Comparison of ENCODE assay signal across 34 cellular contexts in the genomic region with DNA sequence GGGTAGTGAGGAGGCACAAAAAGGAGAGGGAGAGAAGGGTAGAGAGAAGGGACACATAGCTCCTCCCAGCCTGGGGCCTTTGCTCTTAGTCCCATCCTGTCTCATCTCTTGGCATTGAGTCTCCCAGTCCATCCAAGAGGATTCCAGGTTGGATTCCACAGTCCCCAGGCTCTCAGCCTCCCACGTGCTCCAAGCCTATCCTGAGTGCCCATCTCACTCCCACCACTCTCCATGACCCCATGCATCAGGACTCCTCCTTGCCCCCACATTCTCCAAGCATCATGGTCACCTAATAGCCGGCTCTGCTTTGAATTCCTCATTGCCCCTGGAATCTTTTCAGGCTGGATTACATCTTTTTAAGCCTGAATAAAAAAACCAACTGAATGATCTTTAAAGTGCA.
"Had no signal": no experiment of that assay in that cellular context is flagged by ENCODE, and none has a peak within 500 bp of the region (broad histone marks: within the 10 kb centered on the region; RNA-seq: fewer than 3 reads in every experiment).

No MANE protein-coding gene starts in this region.

- H3K4me3 Mint-ChIP-seq: activated B cell treated with CpG ODN at 0.5 μM for 24 hours; activated CD4-positive, alpha-beta memory T cell treated with anti-CD3 and anti-CD28 coated beads for 36 hours; activated CD4-positive, alpha-beta T cell treated with anti-CD3 and anti-CD28 coated beads, Interleukin-2, amount 10 ng/mL, durations not matched to agents 24 days and 14 days; activated CD8-positive, alpha-beta T cell treated with anti-CD3 and anti-CD28 coated beads for 36 hours; activated naive CD4-positive, alpha-beta T cell treated with anti-CD3 and anti-CD28 coated beads for 36 hours; activated naive CD8-positive, alpha-beta T cell treated with anti-CD3 and anti-CD28 coated beads for 36 hours; activated T-cell treated with anti-CD3 and anti-CD28 coated beads, Interleukin-2, amount 50 U/mL, for 4 hours; activated T-cell treated with anti-CD3 and anti-CD28 coated beads, Interleukin-2, amount 50 U/mL, for 72 hours; activated T-helper 1 cell treated with anti-CD3 and anti-CD28 coated beads, Interleukin-12 subunit alpha, Interleukin-12 subunit beta, Interleukin-2, Interleukin-4 antibody, amounts not matched to agents 30 ng/mL and 10 ng/mL and 1 ng/mL, durations not matched to agents 14 hours and 24 hours and 36 hours; activated T-helper 17 cell treated with anti-CD3 and anti-CD28 coated beads, Interleukin-2, amount 50 U/mL, for 72 hours; T-helper 1 cell treated with Interleukin-12 subunit alpha and Interleukin-12 subunit beta and Interleukin-4 antibody, amounts not matched to agents 30 μg/mL and 1 μg/mL, for 36 hours; T-helper 2 cell treated with Interferon-gamma antibody and Interleukin-4, amounts not matched to agents 5 μg/mL and 100 μg/mL, for 36 hours had no signal

- H3K27me3 ChIP-seq: adrenal gland, body of pancreas, brain microvascular endothelial cell, breast epithelium had no signal

- H3K27ac ChIP-seq: adrenal gland, body of pancreas, brain microvascular endothelial cell, breast epithelium, VCaP had no signal

- H3K4me3 ChIP-seq: adrenal gland, body of pancreas, breast epithelium had no signal

- H3K36me3 Mint-ChIP-seq: activated CD4-positive, alpha-beta memory T cell treated with anti-CD3 and anti-CD28 coated beads for 36 hours; activated naive CD4-positive, alpha-beta T cell treated with anti-CD3 and anti-CD28 coated beads, Interleukin-2, amount 50 U/mL, for 72 hours; activated naive CD8-positive, alpha-beta T cell treated with anti-CD3 and anti-CD28 coated beads for 36 hours had no signal

- H3K4me1 Mint-ChIP-seq: activated B cell treated with CpG ODN at 0.5 μM for 24 hours; activated CD4-positive, alpha-beta T cell treated with anti-CD3 and anti-CD28 coated beads, Interleukin-2, amount 10 ng/mL, durations not matched to agents 24 days and 14 days; activated naive CD8-positive, alpha-beta T cell treated with anti-CD3 and anti-CD28 coated beads for 36 hours; activated T-helper 17 cell treated with anti-CD3 and anti-CD28 coated beads, Interleukin-2, amount 50 U/mL, for 72 hours had no signal

- ATAC-seq: activated CD8-positive, alpha-beta T cell treated with anti-CD3 and anti-CD28 coated beads for 36 hours; activated naive CD4-positive, alpha-beta T cell treated with anti-CD3 and anti-CD28 coated beads, Interleukin-2, amount 50 U/mL, for 72 hours; activated T-cell treated with anti-CD3 and anti-CD28 coated beads, Interleukin-2, amount 50 U/mL, for 4 hours; activated T-cell treated with anti-CD3 and anti-CD28 coated beads, Interleukin-2, amount 50 U/mL, for 72 hours; activated T-helper 17 cell treated with anti-CD3 and anti-CD28 coated beads, Interleukin-2, amount 50 U/mL, for 72 hours; body of pancreas had no signal

- H3K4me1 ChIP-seq: adrenal gland, body of pancreas, breast epithelium had no signal

- H3K36me3 ChIP-seq: adrenal gland, brain microvascular endothelial cell, breast epithelium had no signal

- DNase-seq: activated B cell treated with CpG ODN at 0.5 μM for 24 hours; activated CD4-positive, alpha-beta memory T cell treated with anti-CD3 and anti-CD28 coated beads for 36 hours; activated CD4-positive, alpha-beta T cell treated with anti-CD3 and anti-CD28 coated beads for 4 hours; activated CD4-positive, alpha-beta T cell treated with anti-CD3 and anti-CD28 coated beads, Interleukin-2, amount 10 ng/mL, durations not matched to agents 24 days and 14 days; activated CD4-positive, alpha-beta T cell treated with anti-CD3 and anti-CD28 coated beads, Interleukin-2, amount 50 U/mL, for 1 hour; activated CD4-positive, alpha-beta T cell treated with anti-CD3 and anti-CD28 coated beads, Interleukin-2, amount 50 U/mL, for 4 hours; activated CD4-positive, CD25-positive, alpha-beta regulatory T cell treated with anti-CD3 and anti-CD28 coated beads, Interleukin-2, amount 50 U/mL, for 72 hours; activated CD8-positive, alpha-beta memory T cell treated with anti-CD3 and anti-CD28 coated beads, Interleukin-2, amount 50 U/mL, for 4 hours; activated CD8-positive, alpha-beta T cell treated with anti-CD3 and anti-CD28 coated beads for 36 hours; activated effector memory CD4-positive, alpha-beta T cell treated with anti-CD3 and anti-CD28 coated beads, Interleukin-2, amount 50 U/mL, for 16 hours; activated gamma-delta T cell treated with Interleukin-2 at 50 U/mL for 16 hours; activated naive CD4-positive, alpha-beta T cell; activated naive CD4-positive, alpha-beta T cell treated with anti-CD3 and anti-CD28 coated beads for 36 hours; activated naive CD4-positive, alpha-beta T cell treated with anti-CD3 and anti-CD28 coated beads, Interleukin-2, amount 50 U/mL, for 16 hours; activated naive CD8-positive, alpha-beta T cell treated with anti-CD3 and anti-CD28 coated beads for 36 hours; activated T-cell treated with anti-CD3 and anti-CD28 coated beads for 4 hours; activated T-cell treated with anti-CD3 and anti-CD28 coated beads, Interleukin-2, amount 50 U/mL, for 1 hour; activated T-cell treated with anti-CD3 and anti-CD28 coated beads, Interleukin-2, amount 50 U/mL, for 4 hours; activated T-cell treated with anti-CD3 and anti-CD28 coated beads, Interleukin-2, amount 50 U/mL, for 72 hours; adrenal gland; amniotic stem cell; aorta; body of pancreas; brain microvascular endothelial cell; central memory CD4-positive, alpha-beta T cell; T-helper 2 cell; T-helper 9 cell had no signal

- H3K9me3 Mint-ChIP-seq: activated CD8-positive, alpha-beta T cell treated with anti-CD3 and anti-CD28 coated beads for 36 hours; activated naive CD4-positive, alpha-beta T cell treated with anti-CD3 and anti-CD28 coated beads for 36 hours; activated naive CD8-positive, alpha-beta T cell treated with anti-CD3 and anti-CD28 coated beads for 36 hours; activated T-helper 1 cell treated with anti-CD3 and anti-CD28 coated beads, Interleukin-12 subunit alpha, Interleukin-12 subunit beta, Interleukin-2, Interleukin-4 antibody, amounts not matched to agents 30 ng/mL and 10 ng/mL and 1 ng/mL, durations not matched to agents 14 hours and 24 hours and 36 hours had no signal

- H3K27ac Mint-ChIP-seq: activated B cell treated with CpG ODN at 0.5 μM for 24 hours; activated CD4-positive, alpha-beta memory T cell treated with anti-CD3 and anti-CD28 coated beads for 36 hours; activated CD4-positive, alpha-beta T cell treated with anti-CD3 and anti-CD28 coated beads, Interleukin-2, amount 10 ng/mL, durations not matched to agents 24 days and 14 days; activated CD8-positive, alpha-beta T cell treated with anti-CD3 and anti-CD28 coated beads for 36 hours; activated naive CD4-positive, alpha-beta T cell treated with anti-CD3 and anti-CD28 coated beads for 36 hours; activated naive CD4-positive, alpha-beta T cell treated with anti-CD3 and anti-CD28 coated beads, Interleukin-2, amount 50 U/mL, for 72 hours; activated naive CD8-positive, alpha-beta T cell treated with anti-CD3 and anti-CD28 coated beads for 36 hours; activated T-cell treated with anti-CD3 and anti-CD28 coated beads, Interleukin-2, amount 50 U/mL, for 72 hours; activated T-helper 1 cell treated with anti-CD3 and anti-CD28 coated beads, Interleukin-12 subunit alpha, Interleukin-12 subunit beta, Interleukin-2, Interleukin-4 antibody, amounts not matched to agents 30 ng/mL and 10 ng/mL and 1 ng/mL, durations not matched to agents 14 hours and 24 hours and 36 hours; activated T-helper 17 cell treated with anti-CD3 and anti-CD28 coated beads, Interleukin-2, amount 50 U/mL, for 72 hours; T-helper 1 cell treated with Interleukin-12 subunit alpha and Interleukin-12 subunit beta and Interleukin-4 antibody, amounts not matched to agents 30 μg/mL and 1 μg/mL, for 36 hours; T-helper 2 cell treated with Interferon-gamma antibody and Interleukin-4, amounts not matched to agents 5 μg/mL and 100 μg/mL, for 36 hours had no signal

- H3K27me3 Mint-ChIP-seq: activated B cell treated with CpG ODN at 0.5 μM for 24 hours; activated CD4-positive, alpha-beta memory T cell treated with anti-CD3 and anti-CD28 coated beads for 36 hours; activated CD4-positive, alpha-beta T cell treated with anti-CD3 and anti-CD28 coated beads, Interleukin-2, amount 10 ng/mL, durations not matched to agents 24 days and 14 days had no signal

- H3K9me3 ChIP-seq: adrenal gland, body of pancreas, breast epithelium had no signal
